16 cellular contexts compared by ENCODE assay signal in genomic region chr19:51507640-51508058, GRCh38. TPM values are rescaled to one million over a fixed set of nuclear protein-coding genes. Genes with fewer than 3 reads are reported as not detected.
A peak's percentile ranks its signal among the peaks of the same experiment; 100 is the strongest.
DNase-seq lines count a peak whose midpoint lies in the region; ATAC-seq lines count a peak whose summit lies in the region.
"Had no signal": no experiment of that assay in that cellular context is flagged by ENCODE, and none has a peak within 500 bp of the region (broad histone marks: within the 10 kb centered on the region; RNA-seq: fewer than 3 reads in every experiment).

No MANE protein-coding gene starts in this region.

- no peak overlapping the region for H3K4me3 ChIP-seq in duodenal mucosa (ENCODE audit: low read depth in 1 of 2, low read length in 2 of 2)

- peaks cover 18 to 26% of the 10 kb centered on the region in 2 donors for H3K27me3 Mint-ChIP-seq in stimulated activated naive B cell treated with anti-CD40 and anti-IgM and Interleukin-4, amounts not matched to agents 10 μg/mL and 1 μg/mL and 100 μg/mL, for 72 hours
- H3K27me3 Mint-ChIP-seq in activated naive CD8-positive, alpha-beta T cell treated with anti-CD3 and anti-CD28 coated beads, Interleukin-2, amount 50 U/mL, for 24 hours = peaks cover 15% of the 10 kb centered on the region

- H3K36me3 Mint-ChIP-seq in stimulated activated naive B cell treated with anti-CD40 and anti-IgM and Interleukin-4, amounts not matched to agents 10 μg/mL and 1 μg/mL and 100 μg/mL, for 72 hours = peaks cover 0 to 5% of the 10 kb centered on the region in 2 donors
- H3K36me3 Mint-ChIP-seq in activated naive CD8-positive, alpha-beta T cell treated with anti-CD3 and anti-CD28 coated beads, Interleukin-2, amount 50 U/mL, for 24 hours (ENCODE audit: low read depth) = peaks cover 2% of the 10 kb centered on the region

- H3K4me3 Mint-ChIP-seq in stimulated activated naive B cell treated with anti-CD40 and anti-IgM and Interleukin-4, amounts not matched to agents 10 μg/mL and 1 μg/mL and 100 μg/mL, for 72 hours = no peak overlapping the region
- H3K4me3 Mint-ChIP-seq in activated naive CD8-positive, alpha-beta T cell treated with anti-CD3 and anti-CD28 coated beads, Interleukin-2, amount 50 U/mL, for 24 hours = no peak overlapping the region

- peaks cover 3 to 4% of the 10 kb centered on the region in 2 donors for H3K4me1 Mint-ChIP-seq in stimulated activated naive B cell treated with anti-CD40 and anti-IgM and Interleukin-4, amounts not matched to agents 10 μg/mL and 1 μg/mL and 100 μg/mL, for 72 hours
- H3K4me1 Mint-ChIP-seq in activated naive CD8-positive, alpha-beta T cell treated with anti-CD3 and anti-CD28 coated beads, Interleukin-2, amount 50 U/mL, for 24 hours = peaks cover 23% of the 10 kb centered on the region

- no peak for ATAC-seq in stimulated activated naive B cell treated with anti-CD40 and anti-IgM and Interleukin-4, amounts not matched to agents 10 μg/mL and 1 μg/mL and 100 μg/mL, for 72 hours (replicated peaks)
- no peak for ATAC-seq in HG02938 (IDR thresholded peaks at IDR 0.05; ENCODE audit: unreplicated experiment)
- no peak for ATAC-seq in activated naive CD8-positive, alpha-beta T cell treated with anti-CD3 and anti-CD28 coated beads, Interleukin-2, amount 50 U/mL, for 24 hours
- ATAC-seq: PC-3 had no signal

- H3K4me1 ChIP-seq in duodenal mucosa (ENCODE audit: control insufficient read depth in 1 of 2, insufficient read depth in 2 of 2, low read length in 2 of 2) = peaks cover 16 to 19% of the 10 kb centered on the region in 2 donors

- H3K9me3 Mint-ChIP-seq in stimulated activated naive B cell treated with anti-CD40 and anti-IgM and Interleukin-4, amounts not matched to agents 10 μg/mL and 1 μg/mL and 100 μg/mL, for 72 hours = peaks cover 4 to 9% of the 10 kb centered on the region in 2 donors
- H3K9me3 Mint-ChIP-seq in activated naive CD8-positive, alpha-beta T cell treated with anti-CD3 and anti-CD28 coated beads, Interleukin-2, amount 50 U/mL, for 24 hours = peaks cover 13% of the 10 kb centered on the region

- no peaks in the 10 kb centered on the region for H3K27me3 ChIP-seq in duodenal mucosa (ENCODE audit: control insufficient read depth in 1 of 2, insufficient read depth in 2 of 2, low read length in 2 of 2)

- H3K36me3 ChIP-seq in duodenal mucosa (ENCODE audit: control insufficient read depth in 1 of 2, insufficient read depth in 2 of 2, low read length in 2 of 2) = no peaks in the 10 kb centered on the region

- peak overlapping the region; percentile 9 for H3K27ac Mint-ChIP-seq in stimulated activated naive B cell treated with anti-CD40 and anti-IgM and Interleukin-4, amounts not matched to agents 10 μg/mL and 1 μg/mL and 100 μg/mL, for 72 hours
- H3K27ac Mint-ChIP-seq in activated naive CD8-positive, alpha-beta T cell treated with anti-CD3 and anti-CD28 coated beads, Interleukin-2, amount 50 U/mL, for 24 hours = no peak overlapping the region

- no peak overlapping the region for H3K9ac ChIP-seq in duodenal mucosa (ENCODE audit: low read depth in 1 of 2, low read length in 2 of 2)

- no peaks in the 10 kb centered on the region for H3K9me3 ChIP-seq in duodenal mucosa (ENCODE audit: control insufficient read depth in 1 of 2, low read length in 2 of 2)

- peak overlapping the region; percentile 30 for H3K27ac ChIP-seq in duodenal mucosa (ENCODE audit: low read depth, low read length)

- DNase-seq in HT-29 (ENCODE audit: low spot score) = peak; percentile 17
- peak; percentile 44 for DNase-seq in NOMO-1 treated with DMSO at 0.1 percent for 48 hours (lab: John Stamatoyannopoulos, UW; ENCODE audit: unreplicated experiment)
- DNase-seq in stimulated activated naive B cell treated with anti-CD40 and anti-IgM and Interleukin-4, amounts not matched to agents 10 μg/mL and 1 μg/mL and 100 μg/mL, for 72 hours = no peak
- DNase-seq in DMS153 (lab: John Stamatoyannopoulos, UW) = no peak
- DNase-seq in activated naive CD8-positive, alpha-beta T cell treated with anti-CD3 and anti-CD28 coated beads, Interleukin-2, amount 50 U/mL, for 24 hours = no peak
- DNase-seq: EL, NCI-H187 treated with DMSO at 0.1 percent for 48 hours, NCI-H2171, NCI-H446 treated with DMSO at 0.1 percent for 48 hours, NCI-H82, PC-3, T-helper 1 cell had no signal

RNA-seq across cellular contexts. Expression of gene SIGLEC12, which starts 6.0 kb away (rescaled TPM):
- not detected in 2 replicates for total RNA-seq in HT-29 (2014; rRNA removed; shearing (Covaris generic))
- total RNA-seq: H4, PC-3, SK-MEL-5 had no signal

RNA-seq across cellular contexts. Expression of gene SIGLEC6, which starts 23.8 kb away (rescaled TPM):
- not detected in 2 replicates for total RNA-seq in HT-29 (2014; rRNA removed; shearing (Covaris generic))
- total RNA-seq: H4, PC-3, SK-MEL-5 had no signal

RNA-seq across cellular contexts. Expression of gene CEACAM18, which starts 29.3 kb away (rescaled TPM):
- not detected in 2 replicates for total RNA-seq in HT-29 (2014; rRNA removed; shearing (Covaris generic))
- total RNA-seq: H4, PC-3, SK-MEL-5 had no signal

RNA-seq across cellular contexts. Expression of gene SIGLEC8, which starts 49.4 kb away (rescaled TPM):
- total RNA-seq in HT-29 (2014; rRNA removed; shearing (Covaris generic)) = not detected in 2 replicates
- total RNA-seq: H4, PC-3, SK-MEL-5 had no signal

Comparison
In these comparisons a context has a peak if more than half of its experiments do, and no peak if none do; other contexts are left out.
1. DNase-seq: peak in HT-29 (single experiment) and NOMO-1 treated with DMSO at 0.1 percent for 48 hours (single experiment); none in stimulated activated naive B cell treated with anti-CD40 and anti-IgM and Interleukin-4, amounts not matched to agents 10 μg/mL and 1 μg/mL and 100 μg/mL, for 72 hours (single experiment), DMS153 (single experiment) and activated naive CD8-positive, alpha-beta T cell treated with anti-CD3 and anti-CD28 coated beads, Interleukin-2, amount 50 U/mL, for 24 hours (single experiment).